In the genomic region with DNA sequence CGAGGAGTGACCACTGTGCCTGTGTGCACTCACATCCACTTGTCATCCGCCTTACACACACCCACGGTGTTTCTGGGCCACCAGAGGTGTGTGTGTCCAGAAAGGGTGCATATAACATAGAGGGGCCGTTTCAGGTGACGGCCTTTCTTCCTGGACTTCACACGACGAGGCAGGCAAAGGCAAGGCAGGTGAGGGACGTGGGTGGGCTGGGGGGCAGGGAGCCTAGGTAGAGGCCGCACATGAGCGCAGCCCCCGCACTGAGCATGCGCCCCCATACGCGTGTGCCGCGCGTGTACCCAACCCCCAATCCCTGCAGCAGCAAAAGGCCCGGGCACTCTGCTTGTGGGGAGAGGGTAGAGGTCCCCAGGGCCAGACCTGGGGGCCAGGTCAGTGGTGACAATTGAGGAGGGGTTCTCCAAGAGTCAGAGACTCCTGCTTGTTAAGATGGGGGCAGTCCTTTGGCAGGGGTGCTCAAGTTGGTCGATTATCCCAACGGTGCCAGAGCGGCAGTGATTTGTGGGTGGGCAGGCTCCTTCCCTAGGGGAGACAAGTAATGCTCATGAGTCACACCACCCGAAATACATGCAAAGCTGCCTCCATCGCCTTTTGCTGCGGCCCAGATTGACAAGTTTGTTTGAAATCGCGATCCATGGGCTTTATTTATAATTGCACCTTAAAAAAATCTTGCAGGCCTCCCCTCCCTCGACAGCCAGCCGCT, we compare ENCODE assay signal across 8 cellular contexts. TPM values are rescaled to one million over a fixed set of nuclear protein-coding genes. Genes with fewer than 3 reads are reported as not detected.
DNase-seq lines count a peak whose midpoint lies in the region; TF ChIP-seq lines count a peak whose summit lies in the region.

No MANE protein-coding gene starts in this region.

- peaks cover 73% of the 10 kb centered on the region for H3K4me1 ChIP-seq in OCI-LY1 (ENCODE audit: insufficient read depth, low read length, severe bottlenecking)
- peaks cover 2% of the 10 kb centered on the region for H3K4me1 ChIP-seq in mesendoderm (ENCODE audit: control insufficient read depth, low read depth, low read length)
- no peaks in the 10 kb centered on the region for H3K4me1 ChIP-seq in urinary bladder (ENCODE audit: insufficient read depth)

- H3F3A ChIP-seq in OCI-LY1 (ENCODE audit: insufficient read depth, low read length), result no peaks in the 10 kb centered on the region

- H4K8ac ChIP-seq in mesendoderm (ENCODE audit: low read depth, low read length), result no peak overlapping the region

- H3K79me1 ChIP-seq in mesendoderm (ENCODE audit: low read length), result peaks cover 10% of the 10 kb centered on the region

- TF ChIP-seq CTCF in OCI-LY1 (IDR thresholded peaks at IDR 0.05; ENCODE audit: low read length), result no peak

- no peak overlapping the region for H2AK5ac ChIP-seq in mesendoderm (ENCODE audit: low read length)

- peak; percentile 76 for DNase-seq in NCI-H82 (lab: John Stamatoyannopoulos, UW)
- DNase-seq in NCI-H82 treated with DMSO at 0.1 percent for 48 hours (lab: John Stamatoyannopoulos, UW; ENCODE audit: unreplicated experiment), result no peak
- peak; percentile 58 for DNase-seq in cerebellar cortex (ENCODE audit: low spot score)
- DNase-seq in mesendoderm, result no peak
- DNase-seq in midbrain (lab: John Stamatoyannopoulos, UW), result no peak
- no peak for DNase-seq in NCI-H2196 treated with DMSO at 0.1 percent for 48 hours (lab: John Stamatoyannopoulos, UW; ENCODE audit: unreplicated experiment)

- no peak overlapping the region for H2BK15ac ChIP-seq in mesendoderm (replicated peaks; ENCODE audit: low read depth)

- no peaks in the 10 kb centered on the region for H4K20me1 ChIP-seq in OCI-LY1 (ENCODE audit: insufficient read depth, low read length)

- H3K4me3 ChIP-seq in OCI-LY1 (ENCODE audit: low read depth, low read length, poor library complexity, severe bottlenecking), result peak overlapping the region; percentile 85
- no peak overlapping the region for H3K4me3 ChIP-seq in mesendoderm (ENCODE audit: low read length)
- H3K4me3 ChIP-seq in urinary bladder (ENCODE audit: low read depth, low read length), result peak overlapping the region; percentile 89

- H3K27ac ChIP-seq in OCI-LY1 (ENCODE audit: low read depth, low read length, poor library complexity, severe bottlenecking), result peak overlapping the region; percentile 87
- H3K27ac ChIP-seq in mesendoderm (ENCODE audit: low read depth, low read length), result no peak overlapping the region
- H3K27ac ChIP-seq in urinary bladder (ENCODE audit: low read depth), result no peak overlapping the region

- H3K79me2 ChIP-seq in OCI-LY1 (ENCODE audit: insufficient read depth, low read length) (peaks cover 9% of the 10 kb centered on the region; the same call in 1 of the 2 replicates), mesendoderm (ENCODE audit: control insufficient read depth, insufficient read depth, low read length) (peaks cover 19% of the 10 kb centered on the region)

- no peaks in the 10 kb centered on the region for H3K9me3 ChIP-seq in OCI-LY1 (ENCODE audit: low read length)

- H2BK120ac ChIP-seq in mesendoderm (ENCODE audit: low read depth, low read length), result no peak overlapping the region

- no peak overlapping the region for H2BK5ac ChIP-seq in mesendoderm (ENCODE audit: low read length)

- H3K4me2 ChIP-seq in OCI-LY1 (ENCODE audit: low read length) (peak overlapping the region; percentile 99), mesendoderm (ENCODE audit: low read length) (peak overlapping the region; percentile 91)

- no CpG with 5 or more reads among the region's 28 CpGs for WGBS in mesendoderm (ENCODE audit: extremely low coverage, insufficient coverage, low lambda C conversion rate)
- WGBS in urinary bladder, result 42% methylated on average over 28 of the region's 28 CpGs

- H3K36me3 ChIP-seq in OCI-LY1 (ENCODE audit: insufficient read depth, low read length) (no peaks in the 10 kb centered on the region), mesendoderm (ENCODE audit: control insufficient read depth, insufficient read depth, low read length) (no peaks in the 10 kb centered on the region), urinary bladder (ENCODE audit: insufficient read depth) (no peaks in the 10 kb centered on the region)

- H3K27me3 ChIP-seq in OCI-LY1 (ENCODE audit: insufficient read depth, low read length) (no peaks in the 10 kb centered on the region), mesendoderm (ENCODE audit: insufficient read depth, low read length, poor library complexity) (no peaks in the 10 kb centered on the region)

- H3K56ac ChIP-seq in mesendoderm (ENCODE audit: low read length), result peak overlapping the region; percentile 92

- peak overlapping the region; percentile 93 for H3K9ac ChIP-seq in OCI-LY1 (ENCODE audit: low read length)
- H3K9ac ChIP-seq in mesendoderm (ENCODE audit: low read length), result peak overlapping the region; percentile 80

- H3K18ac ChIP-seq in mesendoderm (ENCODE audit: low read length), result no peak overlapping the region

- H4K5ac ChIP-seq in mesendoderm (ENCODE audit: low read length), result no peak overlapping the region

- no peak overlapping the region for H3K4ac ChIP-seq in mesendoderm (ENCODE audit: low read depth, low read length)

- H3K23ac ChIP-seq in mesendoderm (ENCODE audit: low read length), result no peak overlapping the region

- no peaks in the 10 kb centered on the region for H3K9me2 ChIP-seq in OCI-LY1 (ENCODE audit: low read depth, low read length)

- H2AFZ ChIP-seq in OCI-LY1 (ENCODE audit: low read length), result peak overlapping the region; percentile 29; the same call in 1 of the 2 replicates

RNA-seq across cellular contexts. Expression of gene GIT1, which starts 1.0 kb away (rescaled TPM):
- polyA plus RNA-seq in mesendoderm (2013, experiment 1 of 2), result 34.9 TPM
- polyA plus RNA-seq in mesendoderm (2013, experiment 2 of 2), result 38.2 TPM
- total RNA-seq in urinary bladder, result 14.2 TPM
- polyA plus RNA-seq in urinary bladder, result 32.8 TPM

RNA-seq across cellular contexts. Expression of gene ANKRD13B, which starts 2.5 kb away (rescaled TPM):
- polyA plus RNA-seq in mesendoderm (2013, experiment 1 of 2), result 6.2 TPM
- 6.2 TPM for polyA plus RNA-seq in mesendoderm (2013, experiment 2 of 2)
- total RNA-seq in urinary bladder, result 7.7 TPM
- polyA plus RNA-seq in urinary bladder, result 13.6 TPM

RNA-seq across cellular contexts. Expression of gene TP53I13, which starts 21.9 kb away (rescaled TPM):
- polyA plus RNA-seq in mesendoderm (2013, experiment 1 of 2), result 7.2 TPM
- polyA plus RNA-seq in mesendoderm (2013, experiment 2 of 2), result 7.6 TPM
- total RNA-seq in urinary bladder, result 26.3 TPM
- 74.7 TPM for polyA plus RNA-seq in urinary bladder

RNA-seq across cellular contexts. Expression of gene ABHD15, which starts 23.6 kb away (rescaled TPM):
- 0.29 TPM for polyA plus RNA-seq in mesendoderm (2013, experiment 1 of 2)
- polyA plus RNA-seq in mesendoderm (2013, experiment 2 of 2), result 0.29 TPM
- 6.7 TPM for total RNA-seq in urinary bladder
- polyA plus RNA-seq in urinary bladder, result 9.8 TPM

RNA-seq across cellular contexts. Expression of gene CORO6, which starts 32.3 kb away (rescaled TPM):
- 0.62 TPM for polyA plus RNA-seq in mesendoderm (2013, experiment 1 of 2)
- polyA plus RNA-seq in mesendoderm (2013, experiment 2 of 2), result 0.60 TPM
- 5.2 TPM for total RNA-seq in urinary bladder
- polyA plus RNA-seq in urinary bladder, result 35.0 TPM

Comparison
In these comparisons a context has a peak if more than half of its experiments do, and no peak if none do; other contexts are left out.
1. DNase-seq: peak in NCI-H82 (single experiment) and cerebellar cortex (single experiment); none in NCI-H82 treated with DMSO at 0.1 percent for 48 hours (single experiment), mesendoderm (single experiment), midbrain (single experiment) and NCI-H2196 treated with DMSO at 0.1 percent for 48 hours (single experiment).